In the genomic region with DNA sequence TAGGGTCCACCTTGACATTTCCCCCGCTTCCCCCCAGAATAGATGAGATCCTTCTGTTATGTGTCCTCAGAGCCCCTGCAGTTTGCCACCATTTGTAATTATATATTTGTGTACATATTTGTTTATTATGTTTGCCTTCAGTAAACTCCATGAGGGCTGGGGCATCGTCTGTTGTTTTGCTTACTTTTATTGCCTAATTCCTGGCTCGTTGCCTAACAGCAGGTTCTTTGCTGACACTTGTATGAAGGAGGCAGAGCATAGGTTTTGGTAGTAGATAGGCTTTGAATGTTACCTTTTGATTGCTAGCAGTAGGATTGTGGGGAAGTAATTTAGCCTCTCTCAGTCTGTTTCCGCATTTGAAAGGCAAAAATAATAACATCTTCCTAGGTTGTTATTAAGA, we compare ENCODE assay signal across 17 cellular contexts. TPM values are rescaled to one million over a fixed set of nuclear protein-coding genes. Genes with fewer than 3 reads are reported as not detected.
A peak's percentile ranks its signal among the peaks of the same experiment; 100 is the strongest.
DNase-seq lines count a peak whose midpoint lies in the region; ATAC-seq and TF ChIP-seq lines count a peak whose summit lies in the region.
"Had no signal": no experiment of that assay in that cellular context is flagged by ENCODE, and none has a peak within 500 bp of the region (broad histone marks: within the 10 kb centered on the region; RNA-seq: fewer than 3 reads in every experiment).

No MANE protein-coding gene starts in this region.

- H4K20me1 ChIP-seq in MM.1S (ENCODE audit: insufficient read depth, low read length) = no peaks in the 10 kb centered on the region; the same call in 1 of the 2 replicates

- no peaks in the 10 kb centered on the region for H3K36me3 ChIP-seq in Peyer's patch
- H3K36me3 ChIP-seq in colonic mucosa = no peaks in the 10 kb centered on the region
- no peaks in the 10 kb centered on the region for H3K36me3 ChIP-seq in gastroesophageal sphincter
- H3K36me3 ChIP-seq in MM.1S (replicated peaks; ENCODE audit: insufficient read depth, low read length) = no peaks in the 10 kb centered on the region
- H3K36me3 ChIP-seq: gastrocnemius medialis, tibial artery had no signal

- TF ChIP-seq CTCF in choroid plexus epithelial cell (conservative IDR thresholded peaks at IDR 0.05; ENCODE audit: low read depth, low read length) (no peak), Peyer's patch (IDR thresholded peaks at IDR 0.05) (no peak), colonic mucosa (IDR thresholded peaks at IDR 0.05) (no peak), gastroesophageal sphincter (IDR thresholded peaks at IDR 0.05) (no peak), MM.1S (IDR thresholded peaks at IDR 0.05; ENCODE audit: low read length) (no peak)

- no peak overlapping the region for H3K4me2 ChIP-seq in MM.1S (ENCODE audit: low read depth, low read length)

- ATAC-seq in gastroesophageal sphincter = no peak
- ATAC-seq: activated naive CD8-positive, alpha-beta T cell treated with anti-CD3 and anti-CD28 coated beads, Interleukin-2, amount 50 U/mL, for 24 hours; HCT116; natural killer cell; Right ventricle myocardium inferior had no signal

- no peaks in the 10 kb centered on the region for H3K27me3 ChIP-seq in Peyer's patch
- no peaks in the 10 kb centered on the region for H3K27me3 ChIP-seq in colonic mucosa
- H3K27me3 ChIP-seq in gastroesophageal sphincter = no peaks in the 10 kb centered on the region
- H3K27me3 ChIP-seq in MM.1S (replicated peaks; ENCODE audit: insufficient read depth, low read length) = no peaks in the 10 kb centered on the region
- H3K27me3 ChIP-seq: gastrocnemius medialis, tibial artery had no signal

- H3K27ac ChIP-seq in Peyer's patch (no peak overlapping the region), colonic mucosa (no peak overlapping the region), gastroesophageal sphincter (no peak overlapping the region), MM.1S (ENCODE audit: low read length) (no peak overlapping the region)
- H3K27ac ChIP-seq: gastrocnemius medialis, tibial artery had no signal

- H3K4me1 ChIP-seq in Peyer's patch (peaks cover 0 to 13% (median 0%) of the 10 kb centered on the region in 4 donors), colonic mucosa (no peaks in the 10 kb centered on the region), gastroesophageal sphincter (peaks cover 0 to 25% (median 0%) of the 10 kb centered on the region in 3 donors), MM.1S (ENCODE audit: low read length) (no peaks in the 10 kb centered on the region)

- H3K9ac ChIP-seq in colonic mucosa (ENCODE audit: low read depth in 2 of 2, low read length in 2 of 2) = no peak overlapping the region
- H3K9ac ChIP-seq in MM.1S (ENCODE audit: low read length) = no peak overlapping the region

- H3K9me2 ChIP-seq in MM.1S (replicated peaks; ENCODE audit: insufficient read depth, low read length) = no peaks in the 10 kb centered on the region

- intact Hi-C loops in colonic mucosa (cut with DNase I) = no loop called here

- H3K4me3 ChIP-seq in choroid plexus epithelial cell (ENCODE audit: low read depth, low read length) = no peak overlapping the region
- no peak overlapping the region for H3K4me3 ChIP-seq in Peyer's patch
- H3K4me3 ChIP-seq in colonic mucosa = no peak overlapping the region
- no peak overlapping the region for H3K4me3 ChIP-seq in gastroesophageal sphincter
- H3K4me3 ChIP-seq in MM.1S (ENCODE audit: low read length) = no peak overlapping the region
- H3K4me3 ChIP-seq: tibial artery had no signal

- 74 to 75% methylated on average over 4 of the region's 4 CpGs for WGBS in gastroesophageal sphincter (ENCODE audit: low coverage in 1 of 2), 2 donors

- no peak overlapping the region for H2AFZ ChIP-seq in MM.1S (ENCODE audit: low read length)

- TF ChIP-seq POLR2A in Peyer's patch (IDR thresholded peaks at IDR 0.05) (no peak), gastroesophageal sphincter (IDR thresholded peaks at IDR 0.05) (no peak)

- H3K79me2 ChIP-seq in MM.1S (ENCODE audit: low read length) = peaks cover 83% of the 10 kb centered on the region

- no peak for TF ChIP-seq EP300 in gastroesophageal sphincter (IDR thresholded peaks at IDR 0.05)

- DNase-seq in NCI-H82 (lab: John Stamatoyannopoulos, UW) (peak; percentile 16), NCI-H82 treated with DMSO at 0.1 percent for 48 hours (lab: John Stamatoyannopoulos, UW; ENCODE audit: unreplicated experiment) (no peak), NCI-H345 (lab: John Stamatoyannopoulos, UW) (peak; percentile 81), choroid plexus epithelial cell (ENCODE audit: low read depth) (peak; percentile 22), Peyer's patch (no peak), colonic mucosa (no peak), MM.1S (no peak)
- DNase-seq: activated naive CD8-positive, alpha-beta T cell treated with anti-CD3 and anti-CD28 coated beads, Interleukin-2, amount 50 U/mL, for 24 hours; dermis blood vessel endothelial cell; DND-41; gastrocnemius medialis; kidney; natural killer cell; tibial artery had no signal

- H3K9me3 ChIP-seq in Peyer's patch (no peaks in the 10 kb centered on the region), colonic mucosa (no peaks in the 10 kb centered on the region), gastroesophageal sphincter (no peaks in the 10 kb centered on the region), MM.1S (replicated peaks; ENCODE audit: insufficient read depth, low read length) (no peaks in the 10 kb centered on the region)
- H3K9me3 ChIP-seq: gastrocnemius medialis, tibial artery had no signal

- H3F3A ChIP-seq in MM.1S (ENCODE audit: insufficient read depth, low read length) = peaks cover 4% of the 10 kb centered on the region; the same call in 1 of the 2 replicates

RNA-seq across cellular contexts. Expression of gene MAP3K4, which starts 9.9 kb away (rescaled TPM):
- total RNA-seq in Peyer's patch (10 to 100 TPM; 24.3 to 99.0 (median 37.4) TPM), colonic mucosa (10 to 100 TPM; 32.1 to 42.2 TPM), gastroesophageal sphincter (10 to 100 TPM; 23.0 to 29.3 (median 26.8) TPM)

Comparison
In these comparisons a context has a peak if more than half of its experiments do, and no peak if none do; other contexts are left out.
1. DNase-seq: peak in NCI-H82 (single experiment), NCI-H345 (single experiment) and choroid plexus epithelial cell (single experiment); none in NCI-H82 treated with DMSO at 0.1 percent for 48 hours (single experiment), Peyer's patch (0 of 3), colonic mucosa (single experiment) and MM.1S (single experiment).